12 cellular contexts compared by ENCODE assay signal in the genomic region with DNA sequence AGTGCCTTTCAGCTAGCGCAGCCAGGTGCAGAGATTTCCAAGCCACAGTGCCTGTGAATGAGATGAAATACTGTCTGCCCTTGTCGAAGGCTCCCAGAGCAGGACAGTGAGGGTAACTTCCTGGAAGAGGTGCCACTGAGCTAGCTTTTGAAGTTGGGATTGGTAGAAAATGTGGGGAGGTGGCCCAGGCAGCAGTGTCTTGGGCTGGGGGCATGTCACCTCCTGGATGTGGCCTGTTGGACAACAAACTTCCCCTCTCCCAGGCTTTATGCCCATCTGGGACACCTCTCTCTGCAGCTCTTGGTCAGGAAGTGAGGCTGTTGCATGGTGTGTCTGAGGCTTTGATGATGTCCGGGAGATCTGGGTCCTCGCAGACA.
DNase-seq lines count a peak whose midpoint lies in the region; ATAC-seq and TF ChIP-seq lines count a peak whose summit lies in the region.
"Had no signal": no experiment of that assay in that cellular context is flagged by ENCODE, and none has a peak within 500 bp of the region (broad histone marks: within the 10 kb centered on the region; RNA-seq: fewer than 3 reads in every experiment).

No MANE protein-coding gene starts in this region.

- TF ChIP-seq POLR2A in spleen (IDR thresholded peaks at IDR 0.05): no peak

- H3K4me1 Mint-ChIP-seq in chondrocyte (ENCODE audit: low read depth): no peaks in the 10 kb centered on the region
- H3K4me1 Mint-ChIP-seq in activated CD4-positive, alpha-beta memory T cell treated with anti-CD3 and anti-CD28 coated beads, Interleukin-2, amount 10 ng/mL, durations not matched to agents 7 days and 5 days: peaks cover 18% of the 10 kb centered on the region

- H3K9me3 Mint-ChIP-seq in chondrocyte (ENCODE audit: low read depth): no peaks in the 10 kb centered on the region
- H3K9me3 Mint-ChIP-seq in activated CD4-positive, alpha-beta memory T cell treated with anti-CD3 and anti-CD28 coated beads, Interleukin-2, amount 10 ng/mL, durations not matched to agents 7 days and 5 days: no peaks in the 10 kb centered on the region

- WGBS in spleen, 5 donors: 19 to 45% (median 37%) methylated on average over 4 of the region's 4 CpGs

- no peak overlapping the region for H3K4me3 Mint-ChIP-seq in chondrocyte (ENCODE audit: unreplicated experiment)
- no peak overlapping the region for H3K4me3 Mint-ChIP-seq in activated CD4-positive, alpha-beta memory T cell treated with anti-CD3 and anti-CD28 coated beads, Interleukin-2, amount 10 ng/mL, durations not matched to agents 7 days and 5 days

- H3K4me1 ChIP-seq in left lung (peaks cover 0 to 33% of the 10 kb centered on the region in 2 donors), spleen (peaks cover 2 to 47% (median 29%) of the 10 kb centered on the region in 6 donors)
- H3K4me1 ChIP-seq: sigmoid colon had no signal

- TF ChIP-seq CTCF in chondrocyte (IDR thresholded peaks at IDR 0.05) (no peak), left lung (IDR thresholded peaks at IDR 0.05) (no peak), spleen (IDR thresholded peaks at IDR 0.05 in 8 of 11, conservative IDR thresholded peaks at IDR 0.05 in 3 of 11) (no peak)

- peak overlapping the region in 1 of 2 donors; percentile 58 for H3K27ac ChIP-seq in left lung
- H3K27ac ChIP-seq in spleen: peak overlapping the region in 1 of 8 donors; percentile 43
- H3K27ac ChIP-seq: sigmoid colon had no signal

- ATAC-seq in left lung (no peak), GM19324 (IDR thresholded peaks at IDR 0.05; ENCODE audit: low FRiP score, unreplicated experiment) (no peak)

- no peaks in the 10 kb centered on the region for H3K27me3 Mint-ChIP-seq in chondrocyte (ENCODE audit: low read depth)
- peaks cover 11% of the 10 kb centered on the region for H3K27me3 Mint-ChIP-seq in activated CD4-positive, alpha-beta memory T cell treated with anti-CD3 and anti-CD28 coated beads, Interleukin-2, amount 10 ng/mL, durations not matched to agents 7 days and 5 days

- H3K36me3 ChIP-seq in left lung: peaks cover 0 to 71% of the 10 kb centered on the region in 2 donors
- peaks cover 0 to 99% (median 8%) of the 10 kb centered on the region in 6 donors for H3K36me3 ChIP-seq in spleen
- H3K36me3 ChIP-seq: sigmoid colon had no signal

- intact Hi-C loops in left lung (cut with DNase I): no loop called here
- intact Hi-C loops in spleen (cut with DNase I; ENCODE audit: low total_unique reads): no loop called here

- no peaks in the 10 kb centered on the region for H3K27me3 ChIP-seq in left lung
- peaks cover 0 to 10% (median 0%) of the 10 kb centered on the region in 7 donors for H3K27me3 ChIP-seq in spleen (replicated peaks in 1 of 7)
- H3K27me3 ChIP-seq: sigmoid colon had no signal

- H3K9me3 ChIP-seq in left lung (no peaks in the 10 kb centered on the region), spleen (no peaks in the 10 kb centered on the region)
- H3K9me3 ChIP-seq: sigmoid colon had no signal

- CTCF ChIA-PET in activated CD4-positive, alpha-beta memory T cell treated with anti-CD3 and anti-CD28 coated beads, Interleukin-2, amount 10 ng/mL, durations not matched to agents 7 days and 5 days (lab: Charles Lee): no interaction called here

- peak; percentile 21 for DNase-seq in activated CD4-positive, CD25-positive, alpha-beta regulatory T cell treated with anti-CD3 and anti-CD28 coated beads, Interleukin-2, amount 50 U/mL, for 72 hours
- no peak for DNase-seq in activated CD4-positive, CD25-positive, alpha-beta regulatory T cell (lab: John Stamatoyannopoulos, UW)
- DNase-seq in chondrocyte (ENCODE audit: low spot score): peak; percentile 32
- peak; percentile 3 to 11 for DNase-seq in left lung
- DNase-seq in spleen: peak; percentile 33
- DNase-seq in activated CD4-positive, alpha-beta memory T cell treated with anti-CD3 and anti-CD28 coated beads, Interleukin-2, amount 10 ng/mL, durations not matched to agents 7 days and 5 days: no peak
- DNase-seq in HUDEP-2 (lab: John Stamatoyannopoulos, UW; ENCODE audit: unreplicated experiment in 76 of 76): no peak
- DNase-seq: DMS79, NCI-H1436 treated with DMSO at 0.1 percent for 48 hours, NCI-H345 had no signal

- POLR2A ChIA-PET in activated CD4-positive, alpha-beta memory T cell treated with anti-CD3 and anti-CD28 coated beads, Interleukin-2, amount 10 ng/mL, durations not matched to agents 7 days and 5 days (lab: Charles Lee): no interaction called here

- no peak overlapping the region for H3K27ac Mint-ChIP-seq in chondrocyte (ENCODE audit: unreplicated experiment)
- no peak overlapping the region for H3K27ac Mint-ChIP-seq in activated CD4-positive, alpha-beta memory T cell treated with anti-CD3 and anti-CD28 coated beads, Interleukin-2, amount 10 ng/mL, durations not matched to agents 7 days and 5 days

- no peak overlapping the region for H3K4me3 ChIP-seq in left lung
- H3K4me3 ChIP-seq in spleen: no peak overlapping the region
- H3K4me3 ChIP-seq: sigmoid colon had no signal

- peaks cover 18% of the 10 kb centered on the region for H3K36me3 Mint-ChIP-seq in chondrocyte (ENCODE audit: low read depth)
- no peaks in the 10 kb centered on the region for H3K36me3 Mint-ChIP-seq in activated CD4-positive, alpha-beta memory T cell treated with anti-CD3 and anti-CD28 coated beads, Interleukin-2, amount 10 ng/mL, durations not matched to agents 7 days and 5 days (ENCODE audit: low read depth)

Comparison
In these comparisons a context has a peak if more than half of its experiments do, and no peak if none do; other contexts are left out.
1. DNase-seq: peak in activated CD4-positive, CD25-positive, alpha-beta regulatory T cell treated with anti-CD3 and anti-CD28 coated beads, Interleukin-2, amount 50 U/mL, for 72 hours (single experiment), chondrocyte (single experiment), left lung (2 of 2) and spleen (single experiment); none in activated CD4-positive, CD25-positive, alpha-beta regulatory T cell (0 of 4), activated CD4-positive, alpha-beta memory T cell treated with anti-CD3 and anti-CD28 coated beads, Interleukin-2, amount 10 ng/mL, durations not matched to agents 7 days and 5 days (single experiment) and HUDEP-2 (0 of 76).